ENCODE assay signal across 1 cellular context in genomic region chr4:53589511-53589910, GRCh38.
TF ChIP-seq lines count a peak whose summit lies in the region.

No MANE protein-coding gene starts in this region.

TF ChIP-seq in GM23338, 12 proteins besides CTCF, POLR2A, EP300 and RAD21:
- TF ChIP-seq ZNF462 (CRISPR knock-in tag; IDR thresholded peaks at IDR 0.05) (no peak), JUNB (IDR thresholded peaks at IDR 0.05; ENCODE audit: unreplicated experiment) (no peak), ETS1 (IDR thresholded peaks at IDR 0.05) (no peak)
